In the genomic region with DNA sequence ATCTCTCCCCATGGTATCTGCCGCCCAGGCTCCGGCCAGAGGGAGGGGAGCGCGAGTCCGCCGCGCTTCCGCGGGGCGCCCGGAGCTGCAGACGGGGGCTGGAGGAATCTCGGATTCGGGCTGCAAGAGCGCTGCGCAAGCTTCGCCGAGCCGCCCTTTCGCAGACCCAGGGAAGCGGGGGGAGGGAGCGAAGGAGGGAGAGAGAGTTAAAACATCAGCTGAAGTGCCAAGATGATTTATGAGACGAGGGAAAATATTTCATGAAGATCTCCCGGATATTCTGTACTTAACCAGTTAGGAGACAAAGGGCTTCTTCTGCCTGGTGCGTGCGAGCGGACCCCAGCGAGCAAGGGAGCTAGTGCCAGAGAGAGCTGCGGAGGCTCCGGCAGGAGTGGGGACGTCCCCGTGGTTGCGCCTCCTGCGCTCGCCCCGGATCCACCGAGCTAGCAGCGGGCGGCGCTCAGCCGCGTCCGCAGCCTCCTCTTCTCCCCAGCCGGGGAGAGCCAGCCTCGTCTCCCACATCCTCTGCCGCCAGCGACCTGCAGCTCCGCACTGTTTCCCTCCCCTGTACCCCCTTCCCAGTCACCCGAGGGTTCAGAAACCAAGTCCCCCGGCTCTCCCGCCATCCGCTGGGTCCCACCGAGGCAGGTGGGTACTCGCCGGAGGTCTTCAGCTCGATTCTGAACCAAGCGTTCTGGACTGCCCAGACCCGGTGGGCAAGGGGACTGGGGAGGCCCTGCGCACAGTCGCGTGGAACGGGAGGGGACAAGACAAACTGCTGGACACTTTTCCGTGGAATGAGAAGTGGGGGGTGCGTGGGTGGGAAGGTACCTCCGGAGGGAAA, we compare ENCODE assay signal across 9 cellular contexts. TPM values are rescaled to one million over a fixed set of nuclear protein-coding genes. Genes with fewer than 3 reads are reported as not detected.
DNase-seq lines count a peak whose midpoint lies in the region; ATAC-seq and TF ChIP-seq lines count a peak whose summit lies in the region.
"Had no signal": no experiment of that assay in that cellular context is flagged by ENCODE, and none has a peak within 500 bp of the region (broad histone marks: within the 10 kb centered on the region; RNA-seq: fewer than 3 reads in every experiment).

No MANE protein-coding gene starts in this region.

- peak; percentile 59 for DNase-seq in activated naive CD4-positive, alpha-beta T cell treated with anti-CD3 and anti-CD28 coated beads for 36 hours
- no peak for DNase-seq in activated naive CD4-positive, alpha-beta T cell treated with Interleukin-2 at 50 U/mL for 16 hours
- peak; percentile 19 for DNase-seq in NCI-H69 (lab: John Stamatoyannopoulos, UW)
- no peak for DNase-seq in esophagus muscularis mucosa (ENCODE audit: extremely low spot score)
- DNase-seq in stimulated activated naive B cell treated with anti-CD40 and anti-IgM and Interleukin-4, amounts not matched to agents 10 μg/mL and 1 μg/mL and 100 μg/mL, for 72 hours: peak; percentile 25
- DNase-seq in iPS-NIHi7 (ENCODE audit: extremely low spot score): no peak
- DNase-seq in HUDEP-2 (lab: John Stamatoyannopoulos, UW; ENCODE audit: unreplicated experiment in 76 of 76): no peak

- H3K27me3 Mint-ChIP-seq in activated naive CD4-positive, alpha-beta T cell treated with anti-CD3 and anti-CD28 coated beads for 36 hours (ENCODE audit: low read depth): peaks cover 84% of the 10 kb centered on the region
- H3K27me3 Mint-ChIP-seq in stimulated activated naive B cell treated with anti-CD40 and anti-IgM and Interleukin-4, amounts not matched to agents 10 μg/mL and 1 μg/mL and 100 μg/mL, for 72 hours: peaks cover 80 to 88% of the 10 kb centered on the region in 2 donors

- H3K4me3 ChIP-seq in esophagus muscularis mucosa: peak overlapping the region; percentile 42 to 53 (median 46)

- ATAC-seq in stimulated activated naive B cell treated with anti-CD40 and anti-IgM and Interleukin-4, amounts not matched to agents 10 μg/mL and 1 μg/mL and 100 μg/mL, for 72 hours (replicated peaks): peak in 1 of 2 donors; percentile 51
- no peak for ATAC-seq in HG03342 (IDR thresholded peaks at IDR 0.05; ENCODE audit: unreplicated experiment)

- H3K36me3 Mint-ChIP-seq in activated naive CD4-positive, alpha-beta T cell treated with anti-CD3 and anti-CD28 coated beads for 36 hours (ENCODE audit: low read depth): no peaks in the 10 kb centered on the region
- H3K36me3 Mint-ChIP-seq in stimulated activated naive B cell treated with anti-CD40 and anti-IgM and Interleukin-4, amounts not matched to agents 10 μg/mL and 1 μg/mL and 100 μg/mL, for 72 hours: peaks cover 2 to 5% of the 10 kb centered on the region in 2 donors

- WGBS in esophagus muscularis mucosa: 4% methylated on average over 40 of the region's 65 CpGs

- no peaks in the 10 kb centered on the region for H3K36me3 ChIP-seq in esophagus muscularis mucosa

- H3K27ac ChIP-seq in esophagus muscularis mucosa (replicated peaks in 1 of 4): no peak overlapping the region

- CTCF ChIA-PET in activated naive CD4-positive, alpha-beta T cell treated with anti-CD3 and anti-CD28 coated beads for 36 hours (lab: Charles Lee): interaction anchor here (0.7 to 4.8 kb wide), 25 partner anchors 7 to 185 kb away, joined by 3 to 46 read pairs (median 5); no protein-coding TSS in a partner anchor

- no peak overlapping the region for H3K27ac Mint-ChIP-seq in activated naive CD4-positive, alpha-beta T cell treated with anti-CD3 and anti-CD28 coated beads for 36 hours
- H3K27ac Mint-ChIP-seq in stimulated activated naive B cell treated with anti-CD40 and anti-IgM and Interleukin-4, amounts not matched to agents 10 μg/mL and 1 μg/mL and 100 μg/mL, for 72 hours: peak overlapping the region; percentile 93

- H3K9me3 ChIP-seq in esophagus muscularis mucosa: no peaks in the 10 kb centered on the region

- no peak for TF ChIP-seq CTCF in esophagus muscularis mucosa (IDR thresholded peaks at IDR 0.05)

- TF ChIP-seq EP300 in esophagus muscularis mucosa (IDR thresholded peaks at IDR 0.05): no peak

- peaks cover 46 to 94% (median 84%) of the 10 kb centered on the region in 4 donors for H3K4me1 ChIP-seq in esophagus muscularis mucosa

- peaks cover 7 to 100% (median 91%) of the 10 kb centered on the region in 4 donors for H3K27me3 ChIP-seq in esophagus muscularis mucosa

- no peak overlapping the region for H3K4me3 Mint-ChIP-seq in activated naive CD4-positive, alpha-beta T cell treated with anti-CD3 and anti-CD28 coated beads for 36 hours
- H3K4me3 Mint-ChIP-seq in stimulated activated naive B cell treated with anti-CD40 and anti-IgM and Interleukin-4, amounts not matched to agents 10 μg/mL and 1 μg/mL and 100 μg/mL, for 72 hours: peak overlapping the region; percentile 64 to 72

- peaks cover 47% of the 10 kb centered on the region for H3K4me1 Mint-ChIP-seq in activated naive CD4-positive, alpha-beta T cell treated with anti-CD3 and anti-CD28 coated beads for 36 hours (ENCODE audit: low read depth)
- H3K4me1 Mint-ChIP-seq in stimulated activated naive B cell treated with anti-CD40 and anti-IgM and Interleukin-4, amounts not matched to agents 10 μg/mL and 1 μg/mL and 100 μg/mL, for 72 hours: peaks cover 54 to 85% of the 10 kb centered on the region in 2 donors

- no peak for TF ChIP-seq POLR2A in esophagus muscularis mucosa (IDR thresholded peaks at IDR 0.05; ENCODE audit: low read depth)

- intact Hi-C loops in activated naive CD4-positive, alpha-beta T cell treated with anti-CD3 and anti-CD28 coated beads for 36 hours (cut with micrococcal nuclease): loop anchor here (2.0 to 10.0 kb wide), 6 partner anchors 87 to 480 kb away; a partner anchor contains a TSS
- intact Hi-C loops in esophagus muscularis mucosa (cut with DNase I): loop anchor here (5.0 kb wide), 1 partner anchor 72 kb away; no protein-coding TSS in a partner anchor

- no peaks in the 10 kb centered on the region for H3K9me3 Mint-ChIP-seq in activated naive CD4-positive, alpha-beta T cell treated with anti-CD3 and anti-CD28 coated beads for 36 hours
- no peaks in the 10 kb centered on the region for H3K9me3 Mint-ChIP-seq in stimulated activated naive B cell treated with anti-CD40 and anti-IgM and Interleukin-4, amounts not matched to agents 10 μg/mL and 1 μg/mL and 100 μg/mL, for 72 hours

RNA-seq across cellular contexts. Expression of a gene that starts 1.0 kb away (rescaled TPM):
- total RNA-seq in activated naive CD4-positive, alpha-beta T cell treated with anti-CD3 and anti-CD28 coated beads for 36 hours: not detected
- not detected for total RNA-seq in esophagus muscularis mucosa
- total RNA-seq: SK-MEL-5 had no signal

Comparison
In these comparisons a context has a peak if more than half of its experiments do, and no peak if none do; other contexts are left out.
1. DNase-seq: peak in activated naive CD4-positive, alpha-beta T cell treated with anti-CD3 and anti-CD28 coated beads for 36 hours (single experiment), NCI-H69 (single experiment) and stimulated activated naive B cell treated with anti-CD40 and anti-IgM and Interleukin-4, amounts not matched to agents 10 μg/mL and 1 μg/mL and 100 μg/mL, for 72 hours (single experiment); none in activated naive CD4-positive, alpha-beta T cell treated with Interleukin-2 at 50 U/mL for 16 hours (single experiment), esophagus muscularis mucosa (single experiment), iPS-NIHi7 (single experiment) and HUDEP-2 (0 of 76).